Comparison of ENCODE assay signal across 1 cellular context in genomic region chr9:120851386-120851922, GRCh38.
TF ChIP-seq lines count a peak whose summit lies in the region.

No MANE protein-coding gene starts in this region.

TF ChIP-seq in GM12891, 5 proteins besides CTCF, POLR2A, EP300 and RAD21:
- TF ChIP-seq PAX5 (IDR thresholded peaks at IDR 0.05; ENCODE audit: insufficient read depth, low read length, severe bottlenecking) = no peak
- TF ChIP-seq SPI1 (IDR thresholded peaks at IDR 0.05; ENCODE audit: low read depth, low read length) = no peak
- TF ChIP-seq POU2F2 (IDR thresholded peaks at IDR 0.05; ENCODE audit: low read depth, low read length) = no peak
- TF ChIP-seq TAF1 (IDR thresholded peaks at IDR 0.05; ENCODE audit: low read depth, low read length) = no peak
- 0 out of 2 replicates have a peak, but pooled peaks have one; percentile 3 for TF ChIP-seq POLR2AphosphoS5 (IDR thresholded peaks at IDR 0.05; ENCODE audit: low read depth, low read length)
TF ChIP-seq in GM12891: peak in this region for 1.
